In the genomic region with DNA sequence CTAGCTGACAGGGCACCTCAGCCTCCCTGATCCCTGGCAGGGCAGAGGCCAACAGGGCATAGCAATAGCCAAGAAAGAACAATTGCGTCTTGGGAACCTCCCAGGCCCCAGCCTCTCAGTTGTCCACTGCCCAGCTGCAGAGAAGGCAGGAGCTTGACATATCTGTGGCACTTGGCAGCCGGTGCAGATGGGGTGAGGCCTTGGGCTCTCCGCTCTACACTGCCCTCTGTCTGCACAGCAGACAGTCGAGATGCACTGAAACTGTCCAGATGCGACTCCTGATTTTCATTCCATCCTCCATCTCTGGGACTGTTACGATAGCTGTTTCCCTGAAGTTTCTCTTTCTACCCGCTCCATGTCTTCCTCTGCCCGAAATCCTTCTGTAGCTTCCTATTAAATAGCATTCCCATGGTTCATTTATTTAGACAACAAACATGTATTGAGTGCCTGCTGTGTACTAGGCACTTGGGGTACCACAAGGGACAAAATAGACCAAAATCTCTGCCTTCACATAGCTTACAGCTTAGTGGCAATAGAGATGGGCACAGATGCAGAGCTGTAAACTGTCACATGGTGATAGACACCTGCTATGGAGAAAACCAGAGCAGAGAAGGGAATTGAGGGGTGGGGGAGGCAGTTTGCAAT, we compare ENCODE assay signal across 8 cellular contexts. TPM values are rescaled to one million over a fixed set of nuclear protein-coding genes. Genes with fewer than 3 reads are reported as not detected.
DNase-seq lines count a peak whose midpoint lies in the region; ATAC-seq and TF ChIP-seq lines count a peak whose summit lies in the region.

No MANE protein-coding gene starts in this region.

- DNase-seq in COR-L47 (lab: John Stamatoyannopoulos, UW) = peak; percentile 19
- peak in 72 of 76 experiments; percentile 6 to 79 (median 60) for DNase-seq in HUDEP-2 (lab: John Stamatoyannopoulos, UW; ENCODE audit: unreplicated experiment in 76 of 76)
- DNase-seq in T follicular helper cell (ENCODE audit: low read depth) = peak; percentile 30
- peak; percentile 81 for DNase-seq in islet precursor cell
- peak; percentile 16 to 28 for DNase-seq in stimulated activated CD8-positive, alpha-beta memory T cell treated with anti-CD3 and anti-CD28 coated beads, Interleukin-2, amount 100 ng/mL, for 48 hours (ENCODE audit: low read depth in 2 of 2)
- DNase-seq in central memory CD4-positive, alpha-beta T cell = no peak

- H3K4me3 Mint-ChIP-seq in brain = peak overlapping the region; percentile 19 to 95 (median 71)

- peaks cover 12% of the 10 kb centered on the region for H3K27me3 Mint-ChIP-seq in brain

- peaks cover 0 to 10% (median 0%) of the 10 kb centered on the region in 5 experiments for H3K9me3 Mint-ChIP-seq in brain

- ATAC-seq in HG03159 (IDR thresholded peaks at IDR 0.05; ENCODE audit: unreplicated experiment) = no peak

- H3K4me1 Mint-ChIP-seq in brain = peaks cover 33% of the 10 kb centered on the region

- H3K36me3 Mint-ChIP-seq in brain = peaks cover 17% of the 10 kb centered on the region

- peak; percentile 56 to 67 for TF ChIP-seq CTCF in brain (conservative IDR thresholded peaks at IDR 0.05)

- peak overlapping the region; percentile 49 to 89 (median 75) for H3K27ac Mint-ChIP-seq in brain

RNA-seq across cellular contexts. Expression of a gene that starts 3.3 kb away (rescaled TPM):
- 14.9 TPM for polyA plus RNA-seq in brain (ENCODE audit: insufficient read depth, low read depth, low replicate concordance)
